In the genomic region with DNA sequence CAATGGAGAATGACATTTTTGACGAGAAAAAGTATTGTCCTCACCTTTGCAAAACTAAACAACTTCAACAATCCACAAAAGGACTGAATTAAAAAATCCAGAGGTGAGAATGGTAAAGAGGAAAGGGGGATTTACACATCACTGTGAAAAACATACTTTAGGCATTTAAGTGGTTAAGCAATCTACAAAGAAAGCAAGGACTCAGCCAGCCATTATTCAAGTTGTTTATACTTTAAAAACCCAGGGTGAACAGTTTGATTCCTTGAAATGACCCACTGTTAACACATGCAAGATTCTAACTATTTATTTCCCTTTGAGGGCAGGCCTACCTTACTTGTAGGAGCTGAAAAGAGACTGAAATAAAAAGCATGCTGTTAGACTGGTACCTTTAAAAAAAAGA, we compare ENCODE assay signal across 23 cellular contexts. TPM values are rescaled to one million over a fixed set of nuclear protein-coding genes. Genes with fewer than 3 reads are reported as not detected.
DNase-seq lines count a peak whose midpoint lies in the region; ATAC-seq, FAIRE-seq and TF ChIP-seq lines count a peak whose summit lies in the region.
"Had no signal": no experiment of that assay in that cellular context is flagged by ENCODE, and none has a peak within 500 bp of the region (broad histone marks: within the 10 kb centered on the region; RNA-seq: fewer than 3 reads in every experiment).

No MANE protein-coding gene starts in this region.

- no peak for TF ChIP-seq CTCF in fibroblast of mammary gland (conservative IDR thresholded peaks at IDR 0.05; ENCODE audit: control insufficient read depth, insufficient read depth, low read depth, low read length)
- no peak for TF ChIP-seq CTCF in kidney (IDR thresholded peaks at IDR 0.05; ENCODE audit: borderline replicate concordance, extremely low read depth, insufficient read depth)
- no peak for TF ChIP-seq CTCF in heart left ventricle (IDR thresholded peaks at IDR 0.05)

- no peak for DNase-seq in H54 (ENCODE audit: insufficient read length, low spot score)
- peak; percentile 86 for DNase-seq in amniotic epithelial cell (ENCODE audit: low read depth)
- peak; percentile 23 for DNase-seq in fibroblast of mammary gland (ENCODE audit: low read depth)
- DNase-seq in stimulated activated effector memory CD8-positive, alpha-beta T cell treated with anti-CD3 and anti-CD28 coated beads, Interleukin-12 subunit alpha, Interleukin-12 subunit beta, amount 100 ng/mL, for 72 hours (ENCODE audit: low spot score in 2 of 2), result no peak
- no peak for DNase-seq in kidney
- DNase-seq in cerebellum (ENCODE audit: low spot score), result no peak
- DNase-seq in heart left ventricle, result no peak
- DNase-seq: AML-193; DMS79; Kasumi-1; NCI-H1048; NCI-H1436; NCI-H2029; NCI-H2171 treated with DMSO at 0.1 percent for 48 hours; NCI-H748 treated with DMSO at 0.1 percent for 48 hours; NK-92 treated with Interleukin-12 subunit alpha and Interleukin-12 subunit beta, amount 100 ng/mL, for 24 hours had no signal

- WGBS in heart left ventricle, 4 donors, result 88 to 95% (median 93%) methylated on average over 1 of the region's 1 CpG

- peaks cover 18% of the 10 kb centered on the region for H3K4me1 Mint-ChIP-seq in stimulated activated effector memory CD8-positive, alpha-beta T cell treated with anti-CD3 and anti-CD28 coated beads, Interleukin-12 subunit alpha, Interleukin-12 subunit beta, amount 100 ng/mL, for 72 hours

- H3K4me1 ChIP-seq in kidney (ENCODE audit: control insufficient read depth in 1 of 2, insufficient read depth in 1 of 2, low read depth in 1 of 2, low read length in 2 of 2), result no peaks in the 10 kb centered on the region
- H3K4me1 ChIP-seq in heart left ventricle, result no peaks in the 10 kb centered on the region

- no peaks in the 10 kb centered on the region for H3K9me3 Mint-ChIP-seq in stimulated activated effector memory CD8-positive, alpha-beta T cell treated with anti-CD3 and anti-CD28 coated beads, Interleukin-12 subunit alpha, Interleukin-12 subunit beta, amount 100 ng/mL, for 72 hours
- H3K9me3 Mint-ChIP-seq: CD14-positive monocyte, IgD-negative memory B cell had no signal

- H3K9me3 ChIP-seq in kidney (ENCODE audit: control insufficient read depth in 1 of 2, low read length in 2 of 2), result no peaks in the 10 kb centered on the region
- H3K9me3 ChIP-seq in heart left ventricle, result no peaks in the 10 kb centered on the region
- H3K9me3 ChIP-seq: MG63 had no signal

- no peaks in the 10 kb centered on the region for H3K27me3 ChIP-seq in heart left ventricle
- H3K27me3 ChIP-seq: MG63 had no signal

- H3K4me3 Mint-ChIP-seq in stimulated activated effector memory CD8-positive, alpha-beta T cell treated with anti-CD3 and anti-CD28 coated beads, Interleukin-12 subunit alpha, Interleukin-12 subunit beta, amount 100 ng/mL, for 72 hours, result no peak overlapping the region
- H3K4me3 Mint-ChIP-seq: CD14-positive monocyte, IgD-negative memory B cell had no signal

- peaks cover 100% of the 10 kb centered on the region for H3K36me3 Mint-ChIP-seq in stimulated activated effector memory CD8-positive, alpha-beta T cell treated with anti-CD3 and anti-CD28 coated beads, Interleukin-12 subunit alpha, Interleukin-12 subunit beta, amount 100 ng/mL, for 72 hours

- peak overlapping the region; percentile 48 for H3K27ac Mint-ChIP-seq in stimulated activated effector memory CD8-positive, alpha-beta T cell treated with anti-CD3 and anti-CD28 coated beads, Interleukin-12 subunit alpha, Interleukin-12 subunit beta, amount 100 ng/mL, for 72 hours

- H3K4me3 ChIP-seq in fibroblast of mammary gland (ENCODE audit: control insufficient read depth, low read depth, low read length) (no peak overlapping the region), kidney (ENCODE audit: low read length in 2 of 2) (no peak overlapping the region), heart left ventricle (no peak overlapping the region)
- H3K4me3 ChIP-seq: MG63 had no signal

- no peak overlapping the region for H3K9ac ChIP-seq in kidney (ENCODE audit: low read length in 2 of 2)

- no peak overlapping the region for H3K27ac ChIP-seq in kidney (ENCODE audit: low read depth in 2 of 2, low read length in 2 of 2)
- H3K27ac ChIP-seq in heart left ventricle, result no peak overlapping the region

- peak; percentile 58 for FAIRE-seq in H54 (lab: Jason Lieb, UNC)
- FAIRE-seq in kidney (lab: Jason Lieb, UNC), result no peak
- FAIRE-seq: HTR-8/SVneo, RCC 7860 had no signal

- H3K36me3 ChIP-seq in kidney (ENCODE audit: control insufficient read depth in 1 of 2, insufficient read depth in 2 of 2, low read length in 2 of 2) (peaks cover 33 to 60% of the 10 kb centered on the region in 2 donors), heart left ventricle (peaks cover 3 to 100% (median 98%) of the 10 kb centered on the region in 9 donors)

- no peak for TF ChIP-seq POLR2A in H54 (IDR thresholded peaks at IDR 0.05; ENCODE audit: low read depth, low read length)
- TF ChIP-seq POLR2A in heart left ventricle (IDR thresholded peaks at IDR 0.05), result no peak

- intact Hi-C loops in kidney (cut with DNase I), result no loop called here
- intact Hi-C loops in heart left ventricle (cut with DNase I), result no loop called here

- no peak for ATAC-seq in stimulated activated effector memory CD8-positive, alpha-beta T cell treated with anti-CD3 and anti-CD28 coated beads, Interleukin-12 subunit alpha, Interleukin-12 subunit beta, amount 100 ng/mL, for 72 hours
- ATAC-seq in heart left ventricle, result no peak
- ATAC-seq: HCT116, Right ventricle myocardium inferior had no signal

RNA-seq across cellular contexts. Expression of gene TUT7, which starts 29.3 kb away (rescaled TPM):
- total RNA-seq in kidney (26.0 TPM), cerebellum (34.4 TPM), heart left ventricle (10 to 100 TPM in 8 of 9 donors, 1 to 10 TPM in 1; 9.7 to 31.0 (median 16.5) TPM)
- polyA plus RNA-seq in kidney (ENCODE audit: insufficient read depth, low read depth, low replicate concordance) (6.6 TPM), heart left ventricle (1 to 10 TPM; 7.7 to 8.7 TPM)

RNA-seq across cellular contexts. Expression of gene ISCA1, which starts 42.6 kb away (rescaled TPM):
- total RNA-seq in kidney (31.0 TPM), cerebellum (55.4 TPM), heart left ventricle (100 to 1,000 TPM in 1 of 9 donors, 10 to 100 TPM in 8; 47.1 to 104 (median 72.6) TPM)
- polyA plus RNA-seq in kidney (ENCODE audit: insufficient read depth, low read depth, low replicate concordance) (67.1 TPM), heart left ventricle (10 to 100 TPM; 39.2 to 64.7 TPM)

Comparison
In these comparisons a context has a peak if more than half of its experiments do, and no peak if none do; other contexts are left out.
1. DNase-seq: peak in amniotic epithelial cell (single experiment) and fibroblast of mammary gland (single experiment); none in H54 (single experiment), stimulated activated effector memory CD8-positive, alpha-beta T cell treated with anti-CD3 and anti-CD28 coated beads, Interleukin-12 subunit alpha, Interleukin-12 subunit beta, amount 100 ng/mL, for 72 hours (0 of 2), kidney (single experiment), cerebellum (single experiment) and heart left ventricle (0 of 5).